Comparison of ENCODE assay signal across 20 cellular contexts in the genomic region with DNA sequence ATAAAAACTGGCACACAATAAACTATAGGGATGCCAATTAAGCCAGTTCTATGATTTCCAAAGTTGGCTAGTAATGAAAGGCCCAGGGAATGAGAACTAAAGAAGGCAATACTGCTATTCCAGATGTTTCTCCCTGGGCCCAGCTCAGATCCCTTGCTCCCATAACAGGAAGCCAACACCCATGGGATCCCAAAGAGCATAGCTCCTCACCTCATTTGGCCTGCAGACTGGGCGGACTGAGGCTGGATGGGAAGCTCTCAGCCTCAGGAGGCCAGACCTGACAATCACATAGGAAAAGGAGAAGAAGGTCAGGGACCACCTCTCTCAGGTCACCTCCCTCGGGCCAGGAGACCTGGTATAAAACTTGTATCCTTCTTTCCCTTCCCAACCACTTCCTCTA. TPM values are rescaled to one million over a fixed set of nuclear protein-coding genes. Genes with fewer than 3 reads are reported as not detected.
A peak's percentile ranks its signal among the peaks of the same experiment; 100 is the strongest.
DNase-seq lines count a peak whose midpoint lies in the region; ATAC-seq and TF ChIP-seq lines count a peak whose summit lies in the region.
"Had no signal": no experiment of that assay in that cellular context is flagged by ENCODE, and none has a peak within 500 bp of the region (broad histone marks: within the 10 kb centered on the region; RNA-seq: fewer than 3 reads in every experiment).

No MANE protein-coding gene starts in this region.

- no peak for DNase-seq in activated T-cell treated with anti-CD3 and anti-CD28 coated beads, Interleukin-2, amount 50 U/mL, for 24 hours
- DNase-seq in activated T-cell treated with anti-CD3 and anti-CD28 coated beads for 4 hours (no peak), thyroid gland (no peak), kidney glomerular epithelial cell (lab: John Stamatoyannopoulos, UW) (no peak), anterior cingulate cortex (lab: John Stamatoyannopoulos, UW) (no peak)
- no peak for DNase-seq in activated naive CD8-positive, alpha-beta T cell treated with anti-CD3 and anti-CD28 coated beads for 36 hours
- no peak for DNase-seq in naive thymus-derived CD4-positive, alpha-beta T cell
- DNase-seq in stimulated activated CD4-positive, alpha-beta T cell treated with anti-CD3 and anti-CD28 coated beads, Interleukin-4, amount 100 ng/mL, for 24 hours = no peak
- DNase-seq: activated CD8-positive, alpha-beta memory T cell treated with anti-CD3 and anti-CD28 coated beads for 24 hours; amniotic stem cell; KBM-7; left colon; NCI-H1092; NCI-H524 treated with DMSO at 0.1 percent for 48 hours; right lobe of liver; SHP77 treated with DMSO at 0.1 percent for 48 hours; WERI-Rb-1 had no signal

- no peak for ATAC-seq in naive thymus-derived CD4-positive, alpha-beta T cell
- ATAC-seq: HCT116, left colon, right lobe of liver had no signal

- no peaks in the 10 kb centered on the region for H3K9me3 ChIP-seq in naive thymus-derived CD4-positive, alpha-beta T cell (ENCODE audit: control insufficient read depth in 2 of 3, low read length in 3 of 3)
- no peaks in the 10 kb centered on the region for H3K9me3 ChIP-seq in thyroid gland
- H3K9me3 ChIP-seq: right lobe of liver had no signal

- H3K36me3 Mint-ChIP-seq in activated T-cell treated with anti-CD3 and anti-CD28 coated beads, Interleukin-2, amount 50 U/mL, for 24 hours (ENCODE audit: low read depth) = peaks cover 44% of the 10 kb centered on the region
- peaks cover 15% of the 10 kb centered on the region for H3K36me3 Mint-ChIP-seq in activated naive CD8-positive, alpha-beta T cell treated with anti-CD3 and anti-CD28 coated beads for 36 hours
- peaks cover 6 to 38% (median 25%) of the 10 kb centered on the region in 5 donors for H3K36me3 Mint-ChIP-seq in naive thymus-derived CD4-positive, alpha-beta T cell

- H3K36me3 ChIP-seq in naive thymus-derived CD4-positive, alpha-beta T cell (ENCODE audit: control insufficient read depth in 2 of 3, insufficient read depth in 3 of 3, low read length in 3 of 3) = peaks cover 0 to 43% (median 4%) of the 10 kb centered on the region in 3 experiments
- no peaks in the 10 kb centered on the region for H3K36me3 ChIP-seq in thyroid gland
- H3K36me3 ChIP-seq: right lobe of liver had no signal

- no peak overlapping the region for H3K4me3 ChIP-seq in naive thymus-derived CD4-positive, alpha-beta T cell (ENCODE audit: low read length)
- H3K4me3 ChIP-seq in thyroid gland (replicated peaks in 1 of 3) = no peak overlapping the region
- H3K4me3 ChIP-seq: right lobe of liver had no signal

- no peak for TF ChIP-seq CTCF in thyroid gland (IDR thresholded peaks at IDR 0.05)

- H3K4me1 Mint-ChIP-seq in activated T-cell treated with anti-CD3 and anti-CD28 coated beads, Interleukin-2, amount 50 U/mL, for 24 hours (ENCODE audit: low read depth) = peaks cover 89% of the 10 kb centered on the region
- peaks cover 85% of the 10 kb centered on the region for H3K4me1 Mint-ChIP-seq in activated naive CD8-positive, alpha-beta T cell treated with anti-CD3 and anti-CD28 coated beads for 36 hours
- peaks cover 82 to 91% (median 85%) of the 10 kb centered on the region in 7 donors for H3K4me1 Mint-ChIP-seq in naive thymus-derived CD4-positive, alpha-beta T cell

- no peak for TF ChIP-seq POLR2A in thyroid gland (IDR thresholded peaks at IDR 0.05)

- H3K9me3 Mint-ChIP-seq in activated T-cell treated with anti-CD3 and anti-CD28 coated beads, Interleukin-2, amount 50 U/mL, for 24 hours = no peaks in the 10 kb centered on the region
- H3K9me3 Mint-ChIP-seq in activated naive CD8-positive, alpha-beta T cell treated with anti-CD3 and anti-CD28 coated beads for 36 hours = no peaks in the 10 kb centered on the region
- H3K9me3 Mint-ChIP-seq in naive thymus-derived CD4-positive, alpha-beta T cell = no peaks in the 10 kb centered on the region

- intact Hi-C loops in naive thymus-derived CD4-positive, alpha-beta T cell (cut with micrococcal nuclease) = no loop called here
- intact Hi-C loops in thyroid gland (cut with DNase I) = no loop called here

- H3K4me1 ChIP-seq in naive thymus-derived CD4-positive, alpha-beta T cell (ENCODE audit: control insufficient read depth in 2 of 2, insufficient read depth in 2 of 2, low read length in 2 of 2) = peaks cover 60 to 87% of the 10 kb centered on the region in 2 donors
- peaks cover 34 to 87% of the 10 kb centered on the region in 2 donors for H3K4me1 ChIP-seq in thyroid gland

- peak overlapping the region; percentile 78 for H3K27ac Mint-ChIP-seq in activated T-cell treated with anti-CD3 and anti-CD28 coated beads, Interleukin-2, amount 50 U/mL, for 24 hours
- H3K27ac Mint-ChIP-seq in activated naive CD8-positive, alpha-beta T cell treated with anti-CD3 and anti-CD28 coated beads for 36 hours = peak overlapping the region; percentile 28
- peak overlapping the region in 8 of 9 donors; percentile 48 to 98 (median 88) for H3K27ac Mint-ChIP-seq in naive thymus-derived CD4-positive, alpha-beta T cell

- H3K4me3 Mint-ChIP-seq in activated T-cell treated with anti-CD3 and anti-CD28 coated beads, Interleukin-2, amount 50 U/mL, for 24 hours = no peak overlapping the region
- no peak overlapping the region for H3K4me3 Mint-ChIP-seq in activated naive CD8-positive, alpha-beta T cell treated with anti-CD3 and anti-CD28 coated beads for 36 hours
- H3K4me3 Mint-ChIP-seq in naive thymus-derived CD4-positive, alpha-beta T cell = peak overlapping the region in 8 of 10 donors; percentile 35 to 87 (median 47)

- no peaks in the 10 kb centered on the region for H3K27me3 ChIP-seq in naive thymus-derived CD4-positive, alpha-beta T cell (ENCODE audit: control insufficient read depth in 2 of 2, insufficient read depth in 2 of 2, low read length in 2 of 2)
- no peaks in the 10 kb centered on the region for H3K27me3 ChIP-seq in thyroid gland
- H3K27me3 ChIP-seq: right lobe of liver had no signal

- POLR2A ChIA-PET in naive thymus-derived CD4-positive, alpha-beta T cell (lab: Charles Lee) = interaction anchor here (1.6 to 48.9 kb wide), 3 partner anchors 11 to 35 kb away, joined by 4 to 1265 read pairs (median 5); partner anchors contain the start of genes CASTOR1, CCDC157 and SF3A1

- CTCF ChIA-PET in naive thymus-derived CD4-positive, alpha-beta T cell (lab: Charles Lee) = interaction anchor here (1.2 to 8.1 kb wide), 3 partner anchors 8 to 32 kb away, joined by 3 to 78 read pairs (median 5); partner anchors contain the start of gene CASTOR1

- H3K27ac ChIP-seq in naive thymus-derived CD4-positive, alpha-beta T cell (ENCODE audit: low read depth, low read length) = peak overlapping the region; percentile 54
- H3K27ac ChIP-seq in thyroid gland = peak overlapping the region in 2 of 3 donors; percentile 12 to 13
- H3K27ac ChIP-seq: WERI-Rb-1 had no signal

- H3K27me3 Mint-ChIP-seq in activated T-cell treated with anti-CD3 and anti-CD28 coated beads, Interleukin-2, amount 50 U/mL, for 24 hours = no peaks in the 10 kb centered on the region
- H3K27me3 Mint-ChIP-seq in activated naive CD8-positive, alpha-beta T cell treated with anti-CD3 and anti-CD28 coated beads for 36 hours = no peaks in the 10 kb centered on the region
- no peaks in the 10 kb centered on the region for H3K27me3 Mint-ChIP-seq in naive thymus-derived CD4-positive, alpha-beta T cell

- WGBS in thyroid gland, 2 donors = 81 to 90% methylated on average over 2 of the region's 2 CpGs

RNA-seq across cellular contexts. Expression of gene TBC1D10A, which starts 5.3 kb away (rescaled TPM):
- 10 to 100 TPM; 13.0 to 14.4 TPM for total RNA-seq in activated naive CD8-positive, alpha-beta T cell treated with anti-CD3 and anti-CD28 coated beads for 36 hours
- 10 to 100 TPM; 47.2 to 73.8 (median 70.9) TPM for total RNA-seq in naive thymus-derived CD4-positive, alpha-beta T cell
- 10 to 100 TPM; 62.6 to 84.7 TPM for polyA plus RNA-seq in naive thymus-derived CD4-positive, alpha-beta T cell
- total RNA-seq in thyroid gland = 10 to 100 TPM; 28.4 to 44.7 (median 35.9) TPM

RNA-seq across cellular contexts. Expression of gene CASTOR1, which starts 32.2 kb away (rescaled TPM):
- total RNA-seq in activated naive CD8-positive, alpha-beta T cell treated with anti-CD3 and anti-CD28 coated beads for 36 hours = 1 to 10 TPM; 2.8 to 3.5 TPM
- total RNA-seq in naive thymus-derived CD4-positive, alpha-beta T cell = 10 to 100 TPM; 12.4 to 21.3 (median 17.9) TPM
- 10 to 100 TPM; 19.0 to 43.0 TPM for polyA plus RNA-seq in naive thymus-derived CD4-positive, alpha-beta T cell
- total RNA-seq in thyroid gland = 10 to 100 TPM; 16.5 to 36.0 (median 27.7) TPM

RNA-seq across cellular contexts. Expression of gene SF3A1, which starts 35.2 kb away (rescaled TPM):
- 100 to 1,000 TPM; 243 to 244 TPM for total RNA-seq in activated naive CD8-positive, alpha-beta T cell treated with anti-CD3 and anti-CD28 coated beads for 36 hours
- 100 to 1,000 TPM; 267 to 341 (median 284) TPM for total RNA-seq in naive thymus-derived CD4-positive, alpha-beta T cell
- 100 to 1,000 TPM in 1 of 2 donors, 10 to 100 TPM in 1; 83.2 to 115 TPM for polyA plus RNA-seq in naive thymus-derived CD4-positive, alpha-beta T cell
- total RNA-seq in thyroid gland = 100 to 1,000 TPM in 3 of 4 donors, 10 to 100 TPM in 1; 52.8 to 193 (median 135) TPM

RNA-seq across cellular contexts. Expression of gene CCDC157, which starts 35.3 kb away (rescaled TPM):
- total RNA-seq in activated naive CD8-positive, alpha-beta T cell treated with anti-CD3 and anti-CD28 coated beads for 36 hours = 1 to 10 TPM; 2.5 to 2.6 TPM
- 1 to 10 TPM; 1.8 to 6.9 (median 3.2) TPM for total RNA-seq in naive thymus-derived CD4-positive, alpha-beta T cell
- 1 to 10 TPM; 1.4 to 2.1 TPM for polyA plus RNA-seq in naive thymus-derived CD4-positive, alpha-beta T cell
- total RNA-seq in thyroid gland = 10 to 100 TPM in 3 of 4 donors, 1 to 10 TPM in 1; 8.1 to 18.3 (median 15.6) TPM

RNA-seq across cellular contexts. Expression of gene OSM, which starts 54.8 kb away (rescaled TPM):
- 10 to 100 TPM; 47.9 to 50.7 TPM for total RNA-seq in activated naive CD8-positive, alpha-beta T cell treated with anti-CD3 and anti-CD28 coated beads for 36 hours
- total RNA-seq in naive thymus-derived CD4-positive, alpha-beta T cell = 100 to 1,000 TPM in 1 of 5 experiments, 10 to 100 TPM in 2, 1 to 10 TPM in 1, under 1 TPM in 1; 0.49 to 158 (median 46.0) TPM
- 1 to 10 TPM; 2.0 to 6.3 TPM for polyA plus RNA-seq in naive thymus-derived CD4-positive, alpha-beta T cell
- total RNA-seq in thyroid gland = under 1 TPM in 1 of 4 donors, not detected in 3; 0.40 TPM
- total RNA-seq: chondrocyte had no signal
- polyA plus RNA-seq: BJ had no signal

Comparison
In these comparisons a context has a peak if more than half of its experiments do, and no peak if none do; other contexts are left out.
1. H3K27ac Mint-ChIP-seq: peak in every context shown above with its lines; median percentile 88 in naive thymus-derived CD4-positive, alpha-beta T cell; 78 in activated T-cell treated with anti-CD3 and anti-CD28 coated beads, Interleukin-2, amount 50 U/mL, for 24 hours; 28 in activated naive CD8-positive, alpha-beta T cell treated with anti-CD3 and anti-CD28 coated beads for 36 hours.
2. H3K4me3 Mint-ChIP-seq: peak in naive thymus-derived CD4-positive, alpha-beta T cell (8 of 10); none in activated T-cell treated with anti-CD3 and anti-CD28 coated beads, Interleukin-2, amount 50 U/mL, for 24 hours (single experiment) and activated naive CD8-positive, alpha-beta T cell treated with anti-CD3 and anti-CD28 coated beads for 36 hours (single experiment).